Comparison of ENCODE assay signal across 10 cellular contexts in the genomic region with DNA sequence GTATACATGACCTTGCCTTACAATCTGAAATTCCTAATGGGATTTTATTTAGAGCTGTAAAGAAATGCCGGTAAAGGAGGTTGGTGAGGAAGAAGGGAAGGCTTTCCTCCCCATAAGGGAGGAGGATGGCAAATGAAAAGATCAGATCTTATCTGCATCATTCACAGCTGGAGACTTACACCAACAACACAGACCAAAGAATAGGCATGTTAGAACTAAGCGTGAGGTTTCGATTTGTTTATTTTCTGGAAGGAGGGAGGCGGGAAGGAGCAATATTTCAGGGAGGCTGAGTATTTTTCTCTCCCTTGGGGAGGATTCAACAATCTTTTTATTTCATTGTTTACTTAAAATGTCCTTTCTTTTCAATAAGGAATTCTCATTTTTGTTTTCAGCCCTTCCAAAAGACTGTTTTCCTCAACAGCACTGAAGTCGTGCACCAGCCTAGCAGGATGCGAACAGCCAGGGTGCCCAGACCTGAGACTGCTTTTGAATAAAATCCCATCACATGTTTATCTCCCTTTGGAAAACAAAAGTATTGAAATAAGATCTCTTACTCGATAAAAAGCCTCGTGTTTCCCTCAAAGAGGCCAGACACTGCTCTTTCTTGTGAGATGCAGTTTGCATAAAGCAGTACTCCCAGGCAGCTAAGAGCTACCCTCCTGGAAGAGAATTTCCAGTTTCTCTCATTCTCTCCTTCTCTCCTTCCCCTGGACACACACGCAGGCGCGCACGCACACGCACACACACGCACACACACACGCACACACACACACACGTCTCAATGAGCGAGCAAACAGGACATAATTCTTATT.
DNase-seq lines count a peak whose midpoint lies in the region; ATAC-seq and TF ChIP-seq lines count a peak whose summit lies in the region.
"Had no signal": no experiment of that assay in that cellular context is flagged by ENCODE, and none has a peak within 500 bp of the region (broad histone marks: within the 10 kb centered on the region; RNA-seq: fewer than 3 reads in every experiment).

No MANE protein-coding gene starts in this region.

- no peak for DNase-seq in AG04450 (ENCODE audit: low read depth, low spot score)
- DNase-seq in NCI-H146 treated with DMSO at 0.1 percent for 48 hours (lab: John Stamatoyannopoulos, UW; ENCODE audit: unreplicated experiment) = peak; percentile 56
- DNase-seq in neuronal stem cell (ENCODE audit: low spot score) = no peak
- DNase-seq in NCI-H1694 (lab: John Stamatoyannopoulos, UW) = no peak
- DNase-seq in MG63 = no peak
- DNase-seq in ACHN = no peak
- DNase-seq: activated naive CD8-positive, alpha-beta T cell treated with anti-CD3 and anti-CD28 coated beads for 36 hours; small intestine had no signal

- no peak overlapping the region for H3K4me2 ChIP-seq in neuronal stem cell (ENCODE audit: insufficient read depth, low read length, poor library complexity, severe bottlenecking)

- ATAC-seq in HG03159 (IDR thresholded peaks at IDR 0.05; ENCODE audit: unreplicated experiment) = no peak

- H4K8ac ChIP-seq in neuronal stem cell (ENCODE audit: low read depth, low read length) = no peak overlapping the region

- H3K4me3 ChIP-seq in AG04450 (ENCODE audit: low read depth, low read length) (peak overlapping the region; percentile 0), endocrine pancreas (ENCODE audit: control insufficient read depth, insufficient read depth, low read length) (peak overlapping the region; percentile 74), neuronal stem cell (ENCODE audit: low read length in 2 of 2) (no peak overlapping the region), MG63 (no peak overlapping the region)

- CTCF ChIA-PET in AG04450 (lab: Charles Lee) = interaction anchor here (1.8 kb wide), 1 partner anchor 428 kb away, joined by 4 read pairs; no protein-coding TSS in a partner anchor

- H2BK120ac ChIP-seq in neuronal stem cell (ENCODE audit: low read depth, low read length) = no peak overlapping the region

- H3K14ac ChIP-seq in neuronal stem cell (ENCODE audit: low read length) = no peak overlapping the region

- H4K91ac ChIP-seq in neuronal stem cell (ENCODE audit: low read depth, low read length, poor library complexity) = no peak overlapping the region

- H2AK5ac ChIP-seq in neuronal stem cell (ENCODE audit: low read depth, low read length) = no peak overlapping the region

- H2BK15ac ChIP-seq in neuronal stem cell (ENCODE audit: low read length) = no peak overlapping the region

- H3K36me3 ChIP-seq in endocrine pancreas (ENCODE audit: control insufficient read depth, insufficient read depth, low read length) (no peaks in the 10 kb centered on the region), neuronal stem cell (replicated peaks in 1 of 2; ENCODE audit: control insufficient read depth in 2 of 2, insufficient read depth in 2 of 2, low read length in 2 of 2) (no peaks in the 10 kb centered on the region), MG63 (no peaks in the 10 kb centered on the region)

- no peaks in the 10 kb centered on the region for H3K79me1 ChIP-seq in neuronal stem cell (ENCODE audit: low read depth, low read length)

- no peak overlapping the region for H2BK5ac ChIP-seq in neuronal stem cell (ENCODE audit: low read length)

- H3K27me3 ChIP-seq in AG04450 (ENCODE audit: control insufficient read depth, insufficient read depth, low read length) = no peaks in the 10 kb centered on the region
- no peaks in the 10 kb centered on the region for H3K27me3 ChIP-seq in endocrine pancreas (ENCODE audit: control insufficient read depth, insufficient read depth, low read length)
- no peaks in the 10 kb centered on the region for H3K27me3 ChIP-seq in neuronal stem cell (ENCODE audit: control insufficient read depth in 3 of 3, insufficient read depth in 3 of 3, low read depth in 1 of 3, low read length in 3 of 3)
- no peaks in the 10 kb centered on the region for H3K27me3 ChIP-seq in MG63

- no peak overlapping the region for H3K4ac ChIP-seq in neuronal stem cell (ENCODE audit: low read length)

- H3K9ac ChIP-seq in endocrine pancreas (ENCODE audit: control insufficient read depth, insufficient read depth, low read length) (peak overlapping the region; percentile 77), neuronal stem cell (ENCODE audit: low read depth, low read length, poor library complexity) (no peak overlapping the region)

- H2BK12ac ChIP-seq in neuronal stem cell (ENCODE audit: low read length) = no peak overlapping the region

- WGBS in neuronal stem cell (ENCODE audit: extremely low coverage in 2 of 2, insufficient read length in 2 of 2, insufficient replicate concordance in 1 of 2), 2 donors = no CpG with 5 or more reads among the region's 17 CpGs

- H3K18ac ChIP-seq in neuronal stem cell (ENCODE audit: low read length) = no peak overlapping the region

- POLR2A ChIA-PET in AG04450 (lab: Yijun Ruan, JAX) = no interaction called here

- H3K9me3 ChIP-seq in AG04450 (ENCODE audit: control insufficient read depth, insufficient read depth, low read length) = no peaks in the 10 kb centered on the region
- no peaks in the 10 kb centered on the region for H3K9me3 ChIP-seq in endocrine pancreas (ENCODE audit: control insufficient read depth, low read length)
- H3K9me3 ChIP-seq in neuronal stem cell (replicated peaks in 1 of 2; ENCODE audit: control insufficient read depth in 2 of 2, insufficient read depth in 1 of 2, low read depth in 1 of 2, low read length in 2 of 2) = peaks cover 2 to 19% of the 10 kb centered on the region in 2 donors
- H3K9me3 ChIP-seq in MG63 = no peaks in the 10 kb centered on the region

- H3K4me1 ChIP-seq in endocrine pancreas (ENCODE audit: control insufficient read depth, insufficient read depth, low read length) = peaks cover 19% of the 10 kb centered on the region
- peaks cover 12 to 19% of the 10 kb centered on the region in 2 donors for H3K4me1 ChIP-seq in neuronal stem cell (ENCODE audit: control insufficient read depth in 2 of 2, insufficient read depth in 1 of 2, low read depth in 1 of 2, low read length in 2 of 2)

- H3K27ac ChIP-seq in AG04450 (ENCODE audit: low read depth, low read length) (no peak overlapping the region), neuronal stem cell (replicated peaks; ENCODE audit: low read length) (no peak overlapping the region)

- in situ Hi-C loops in ACHN (cut with HindIII; ENCODE audit: low pct_ligation_motif_present, low pct_unique_long_range_greater_than_20kb, low sequenced_read_pairs) = no loop called here

- no peak for TF ChIP-seq CTCF in AG04450 (IDR thresholded peaks at IDR 0.05; ENCODE audit: low read depth, low read length)

- H3K23ac ChIP-seq in neuronal stem cell (ENCODE audit: low read depth, low read length, poor library complexity) = no peak overlapping the region

- H2AFZ ChIP-seq in neuronal stem cell (ENCODE audit: low read length) = peak overlapping the region; percentile 76

Comparison
In these comparisons a context has a peak if more than half of its experiments do, and no peak if none do; other contexts are left out.
1. H3K4me3 ChIP-seq: peak in AG04450 (single experiment) and endocrine pancreas (single experiment); none in neuronal stem cell (0 of 2) and MG63 (single experiment).